Comparison of ENCODE assay signal across 8 cellular contexts in the genomic region with DNA sequence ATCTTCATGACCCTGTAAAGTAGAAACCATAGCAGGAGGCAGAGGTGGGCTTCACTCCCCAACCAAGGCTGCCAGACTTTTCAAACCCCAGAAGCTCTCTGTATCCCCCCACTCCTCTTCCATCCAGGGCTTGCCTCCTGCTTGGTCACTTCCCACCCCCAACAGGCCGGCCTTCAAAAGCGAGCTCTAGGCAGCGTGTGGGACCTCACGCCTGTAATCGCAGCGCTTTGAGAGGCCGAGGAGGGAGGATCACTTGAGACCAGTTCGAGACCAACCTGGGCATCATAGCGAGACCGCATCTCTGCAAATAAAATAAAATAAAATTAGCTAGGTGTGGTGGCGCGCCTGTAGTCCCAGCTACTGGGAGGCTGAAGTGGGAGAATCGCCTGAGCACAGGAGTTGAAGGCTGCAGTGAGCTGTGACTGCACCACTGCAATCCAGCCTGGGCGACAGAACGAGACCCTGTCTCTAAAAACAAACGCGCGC. TPM values are rescaled to one million over a fixed set of nuclear protein-coding genes. Genes with fewer than 3 reads are reported as not detected.
DNase-seq lines count a peak whose midpoint lies in the region; ATAC-seq lines count a peak whose summit lies in the region.

No MANE protein-coding gene starts in this region.

- peaks cover 23% of the 10 kb centered on the region for H3K4me1 Mint-ChIP-seq in activated CD4-positive, alpha-beta memory T cell treated with anti-CD3 and anti-CD28 coated beads, Interleukin-2, amount 10 ng/mL, durations not matched to agents 7 days and 5 days

- no peaks in the 10 kb centered on the region for H3K27me3 Mint-ChIP-seq in activated CD4-positive, alpha-beta memory T cell treated with anti-CD3 and anti-CD28 coated beads, Interleukin-2, amount 10 ng/mL, durations not matched to agents 7 days and 5 days

- H3K9me3 Mint-ChIP-seq in activated CD4-positive, alpha-beta memory T cell treated with anti-CD3 and anti-CD28 coated beads, Interleukin-2, amount 10 ng/mL, durations not matched to agents 7 days and 5 days: no peaks in the 10 kb centered on the region

- POLR2A ChIA-PET in activated CD4-positive, alpha-beta memory T cell treated with anti-CD3 and anti-CD28 coated beads, Interleukin-2, amount 10 ng/mL, durations not matched to agents 7 days and 5 days (lab: Charles Lee): interaction anchor here (0.8 to 3.0 kb wide), 12 partner anchors 11 to 215 kb away, joined by 3 to 18 read pairs (median 5); a partner anchor contains a TSS

- CTCF ChIA-PET in activated CD4-positive, alpha-beta memory T cell treated with anti-CD3 and anti-CD28 coated beads, Interleukin-2, amount 10 ng/mL, durations not matched to agents 7 days and 5 days (lab: Charles Lee): interaction anchor here (0.9 to 1.5 kb wide), 2 partner anchors 106 to 134 kb away, joined by 3 to 6 read pairs; a partner anchor contains a TSS

- ATAC-seq in HG02938 (IDR thresholded peaks at IDR 0.05; ENCODE audit: unreplicated experiment): peak; percentile 9
- ATAC-seq in stimulated activated naive CD8-positive, alpha-beta T cell treated with anti-CD3 and anti-CD28 coated beads, Interleukin-15, Interleukin-2, amounts not matched to agents 100 U/mL and 50 U/mL, for 24 hours: no peak

- peak overlapping the region; percentile 86 for H3K4me3 Mint-ChIP-seq in activated CD4-positive, alpha-beta memory T cell treated with anti-CD3 and anti-CD28 coated beads, Interleukin-2, amount 10 ng/mL, durations not matched to agents 7 days and 5 days

- no peak for DNase-seq in activated CD4-positive, alpha-beta memory T cell treated with anti-CD3 and anti-CD28 coated beads, Interleukin-2, amount 10 ng/mL, durations not matched to agents 7 days and 5 days
- DNase-seq in stimulated activated naive CD8-positive, alpha-beta T cell treated with anti-CD3 and anti-CD28 coated beads, Interleukin-15, Interleukin-2, amounts not matched to agents 100 U/mL and 50 U/mL, for 24 hours: peak; percentile 20
- DNase-seq in NCI-H1092 treated with DMSO at 0.1 percent for 48 hours (lab: John Stamatoyannopoulos, UW) (no peak), DMS 273 treated with DMSO at 0.1 percent for 48 hours (lab: John Stamatoyannopoulos, UW) (no peak), putamen (ENCODE audit: low spot score) (no peak)
- no peak for DNase-seq in stimulated activated CD4-positive, alpha-beta T cell treated with anti-CD3 and anti-CD28 coated beads, Interleukin-4, amount 100 ng/mL, for 4 hours

- H3K4me3 ChIP-seq in iPS-18c (ENCODE audit: insufficient read depth, low read depth, low read length): peak overlapping the region; percentile 78

- H3K36me3 Mint-ChIP-seq in activated CD4-positive, alpha-beta memory T cell treated with anti-CD3 and anti-CD28 coated beads, Interleukin-2, amount 10 ng/mL, durations not matched to agents 7 days and 5 days (ENCODE audit: low read depth): peaks cover 4% of the 10 kb centered on the region

- H3K27ac Mint-ChIP-seq in activated CD4-positive, alpha-beta memory T cell treated with anti-CD3 and anti-CD28 coated beads, Interleukin-2, amount 10 ng/mL, durations not matched to agents 7 days and 5 days: peak overlapping the region; percentile 81

- H3K9me3 ChIP-seq in iPS-18c (ENCODE audit: control insufficient read depth, insufficient read depth, low read length): no peaks in the 10 kb centered on the region

RNA-seq across cellular contexts. Expression of a gene that starts 0.7 kb away (rescaled TPM):
- total RNA-seq in activated CD4-positive, alpha-beta memory T cell treated with anti-CD3 and anti-CD28 coated beads, Interleukin-2, amount 10 ng/mL, durations not matched to agents 7 days and 5 days: 10 to 100 TPM; 34.0 to 45.3 TPM

RNA-seq across cellular contexts. Expression of a gene that starts 35.4 kb away (rescaled TPM):
- 10 to 100 TPM; 47.7 to 51.7 TPM for total RNA-seq in activated CD4-positive, alpha-beta memory T cell treated with anti-CD3 and anti-CD28 coated beads, Interleukin-2, amount 10 ng/mL, durations not matched to agents 7 days and 5 days
